In the genomic region with DNA sequence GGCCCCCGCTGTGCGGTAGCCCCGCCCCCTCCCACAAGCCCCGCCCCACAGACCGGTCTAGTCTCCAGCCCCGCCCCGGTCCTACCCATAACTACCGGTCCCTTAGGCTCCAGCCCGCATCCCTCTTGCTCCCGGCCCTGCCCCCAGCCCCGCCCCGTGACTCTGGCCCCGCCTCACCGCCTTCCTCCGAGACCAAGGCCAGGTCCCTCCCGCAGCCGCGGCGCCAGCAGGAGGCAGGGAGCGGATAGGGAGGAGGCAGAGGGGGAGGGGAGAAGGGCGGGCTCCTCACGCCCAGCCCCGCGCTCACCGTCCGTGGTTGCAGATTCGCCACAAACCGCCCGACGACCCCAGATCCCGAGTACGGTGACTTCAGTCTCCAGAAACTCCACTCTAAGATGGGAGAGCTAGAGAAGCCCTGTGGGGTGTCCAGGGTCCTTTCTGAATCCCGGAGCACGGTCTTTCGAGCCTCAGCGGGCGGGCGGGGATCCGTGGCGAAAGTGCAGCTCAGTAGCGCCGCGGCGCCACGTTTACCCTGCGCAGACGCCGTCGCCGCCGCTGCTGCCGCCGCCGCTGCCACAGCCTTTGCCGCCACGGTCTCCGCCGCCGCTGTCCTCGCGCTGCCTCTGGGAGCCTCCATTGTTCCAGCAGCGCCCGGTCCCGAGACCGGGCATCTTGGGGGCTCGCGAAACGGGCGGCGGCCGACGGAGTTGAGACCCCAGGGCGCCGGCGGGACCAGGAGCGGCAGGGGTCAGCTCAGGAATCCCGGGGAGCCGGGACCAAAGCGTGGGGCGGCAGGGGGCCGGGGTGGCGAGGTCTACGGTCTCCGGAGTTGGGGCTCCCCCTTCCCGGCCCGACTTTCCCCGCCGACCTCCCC, we compare ENCODE assay signal across 8 cellular contexts. TPM values are rescaled to one million over a fixed set of nuclear protein-coding genes. Genes with fewer than 3 reads are reported as not detected.
A peak's percentile ranks its signal among the peaks of the same experiment; 100 is the strongest.
DNase-seq lines count a peak whose midpoint lies in the region; ATAC-seq and TF ChIP-seq lines count a peak whose summit lies in the region.

A gene with protein sequence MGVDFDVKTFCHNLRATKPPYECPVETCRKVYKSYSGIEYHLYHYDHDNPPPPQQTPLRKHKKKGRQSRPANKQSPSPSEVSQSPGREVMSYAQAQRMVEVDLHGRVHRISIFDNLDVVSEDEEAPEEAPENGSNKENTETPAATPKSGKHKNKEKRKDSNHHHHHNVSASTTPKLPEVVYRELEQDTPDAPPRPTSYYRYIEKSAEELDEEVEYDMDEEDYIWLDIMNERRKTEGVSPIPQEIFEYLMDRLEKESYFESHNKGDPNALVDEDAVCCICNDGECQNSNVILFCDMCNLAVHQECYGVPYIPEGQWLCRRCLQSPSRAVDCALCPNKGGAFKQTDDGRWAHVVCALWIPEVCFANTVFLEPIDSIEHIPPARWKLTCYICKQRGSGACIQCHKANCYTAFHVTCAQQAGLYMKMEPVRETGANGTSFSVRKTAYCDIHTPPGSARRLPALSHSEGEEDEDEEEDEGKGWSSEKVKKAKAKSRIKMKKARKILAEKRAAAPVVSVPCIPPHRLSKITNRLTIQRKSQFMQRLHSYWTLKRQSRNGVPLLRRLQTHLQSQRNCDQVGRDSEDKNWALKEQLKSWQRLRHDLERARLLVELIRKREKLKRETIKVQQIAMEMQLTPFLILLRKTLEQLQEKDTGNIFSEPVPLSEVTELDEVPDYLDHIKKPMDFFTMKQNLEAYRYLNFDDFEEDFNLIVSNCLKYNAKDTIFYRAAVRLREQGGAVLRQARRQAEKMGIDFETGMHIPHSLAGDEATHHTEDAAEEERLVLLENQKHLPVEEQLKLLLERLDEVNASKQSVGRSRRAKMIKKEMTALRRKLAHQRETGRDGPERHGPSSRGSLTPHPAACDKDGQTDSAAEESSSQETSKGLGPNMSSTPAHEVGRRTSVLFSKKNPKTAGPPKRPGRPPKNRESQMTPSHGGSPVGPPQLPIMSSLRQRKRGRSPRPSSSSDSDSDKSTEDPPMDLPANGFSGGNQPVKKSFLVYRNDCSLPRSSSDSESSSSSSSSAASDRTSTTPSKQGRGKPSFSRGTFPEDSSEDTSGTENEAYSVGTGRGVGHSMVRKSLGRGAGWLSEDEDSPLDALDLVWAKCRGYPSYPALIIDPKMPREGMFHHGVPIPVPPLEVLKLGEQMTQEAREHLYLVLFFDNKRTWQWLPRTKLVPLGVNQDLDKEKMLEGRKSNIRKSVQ (N-terminal part only) (plus strand): TSS at position 530 of the 874 bp plus-strand sequence. CDS start 2,406 bp downstream, outside the sequence.

- no peaks in the 10 kb centered on the region for H3K9me3 ChIP-seq in SK-N-SH

- H4K20me1 ChIP-seq in SK-N-SH (ENCODE audit: insufficient read depth) = peaks cover 25% of the 10 kb centered on the region

- peak within 1 kb of the TSS; percentile 99 for H2AFZ ChIP-seq in SK-N-SH (ENCODE audit: low read depth)

- TF ChIP-seq CTCF in SK-N-SH (IDR thresholded peaks at IDR 0.05) = no peak

- peak within 1 kb of the TSS; percentile 100 for H3K4me2 ChIP-seq in SK-N-SH

- peak; percentile 92 for ATAC-seq in HG02571 (IDR thresholded peaks at IDR 0.05; ENCODE audit: unreplicated experiment)

- TF ChIP-seq RAD21 in SK-N-SH (IDR thresholded peaks at IDR 0.05; ENCODE audit: low read length) = no peak

- H3K36me3 ChIP-seq in SK-N-SH (replicated peaks in 1 of 2; ENCODE audit: control insufficient read depth in 1 of 2, insufficient read depth in 2 of 2, low read length in 1 of 2) = peaks cover 12 to 19% of the 10 kb centered on the region in 2 experiments

- H3K4me3 ChIP-seq in SK-N-SH (ENCODE audit: low read depth in 2 of 2, low read length in 1 of 2) = peak within 1 kb of the TSS; percentile 84 to 91

- peak; percentile 83 to 87; a peak in 3 of 4 replicates for TF ChIP-seq EP300 in SK-N-SH (IDR thresholded peaks at IDR 0.05; ENCODE audit: borderline replicate concordance in 1 of 2, low read depth in 1 of 2, low read length in 1 of 2)

- POLR2A ChIA-PET in SK-N-SH (lab: Yijun Ruan, JAX) = interaction anchor here (1.2 to 4.4 kb wide), 3 partner anchors 14 to 82 kb away, joined by 3 to 22 read pairs (median 4); partner anchors contain the start of genes MTMR14 and OGG1

- H3F3A ChIP-seq in SK-N-SH (replicated peaks; ENCODE audit: insufficient read depth) = peaks cover 14% of the 10 kb centered on the region

- no peaks in the 10 kb centered on the region for H3K27me3 ChIP-seq in SK-N-SH (ENCODE audit: insufficient read depth)

- H3K9ac ChIP-seq in SK-N-SH = peak within 1 kb of the TSS; percentile 98

- peaks cover 5 to 14% of the 10 kb centered on the region in 2 experiments; a peak in 1 of 4 replicates for H3K4me1 ChIP-seq in SK-N-SH (ENCODE audit: control insufficient read depth in 1 of 2, insufficient read depth in 2 of 2, low read depth in 1 of 2, low read length in 1 of 2)

- H3K79me2 ChIP-seq in SK-N-SH (ENCODE audit: insufficient read depth) = peaks cover 48% of the 10 kb centered on the region

- 3% methylated on average over 51 of the region's 88 CpGs for WGBS in SK-N-SH (ENCODE audit: low lambda C conversion rate)

- CTCF ChIA-PET in SK-N-SH (lab: Yijun Ruan, JAX) = interaction anchor here (0.9 to 2.6 kb wide), 2 partner anchors 18 to 228 kb away, joined by 3 to 10 read pairs; partner anchors contain the start of gene OGG1

- DNase-seq in GM04504 (ENCODE audit: low read depth) (peak; percentile 99), NCI-H1048 (lab: John Stamatoyannopoulos, UW) (peak; percentile 97), SK-N-SH (peak; percentile 99), globus pallidus (ENCODE audit: low spot score) (peak; percentile 100), occipital lobe (lab: John Stamatoyannopoulos, UW) (peak; percentile 100)
- peak; percentile 99 for DNase-seq in activated naive CD4-positive, alpha-beta T cell treated with anti-CD3 and anti-CD28 coated beads, Interleukin-2, amount 50 U/mL, for 16 hours

- no peaks in the 10 kb centered on the region for H3K9me2 ChIP-seq in SK-N-SH

- peak within 1 kb of the TSS; percentile 95 to 98 for H3K27ac ChIP-seq in SK-N-SH (ENCODE audit: low read depth in 2 of 2, low read length in 1 of 2)
- peak within 1 kb of the TSS; percentile 57 for H3K27ac ChIP-seq in temporal lobe (ENCODE audit: low read depth, low read length)

TF ChIP-seq in SK-N-SH, 30 proteins besides CTCF, POLR2A, EP300 and RAD21 (continues in another document):
- TF ChIP-seq POLR2AphosphoS5 (IDR thresholded peaks at IDR 0.05; ENCODE audit: low read depth, low read length) (peak; percentile 64), CHD2 (IDR thresholded peaks at IDR 0.05; ENCODE audit: low read length, partially characterized antibody) (peak; percentile 86), JUND (IDR thresholded peaks at IDR 0.05) (no peak), TCF12 (IDR thresholded peaks at IDR 0.05) (no peak), RXRA (IDR thresholded peaks at IDR 0.05; ENCODE audit: borderline replicate concordance, low read depth) (no peak), ELF1 (IDR thresholded peaks at IDR 0.05) (no peak), FOSL2 (IDR thresholded peaks at IDR 0.05; ENCODE audit: borderline replicate concordance, low read depth) (no peak), USF2 (IDR thresholded peaks at IDR 0.05; ENCODE audit: borderline replicate concordance, low read depth, low read length) (no peak), TEAD4 (IDR thresholded peaks at IDR 0.05; ENCODE audit: borderline replicate concordance, insufficient read depth) (no peak), GATA2 (CRISPR knock-in tag; IDR thresholded peaks at IDR 0.05) (no peak), SMC3 (IDR thresholded peaks at IDR 0.05; ENCODE audit: low read depth, low read length) (no peak), YY1 (IDR thresholded peaks at IDR 0.05; ENCODE audit: low read depth) (peak; percentile 40; the same call in 1 of the 2 replicates), RFX5 (IDR thresholded peaks at IDR 0.05; ENCODE audit: low read length) (no peak), GABPA (IDR thresholded peaks at IDR 0.05; ENCODE audit: low read depth) (peak; percentile 29; the same call in 1 of the 2 replicates)
- TF ChIP-seq, protein P1, sequence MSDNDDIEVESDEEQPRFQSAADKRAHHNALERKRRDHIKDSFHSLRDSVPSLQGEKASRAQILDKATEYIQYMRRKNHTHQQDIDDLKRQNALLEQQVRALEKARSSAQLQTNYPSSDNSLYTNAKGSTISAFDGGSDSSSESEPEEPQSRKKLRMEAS (IDR thresholded peaks at IDR 0.05; ENCODE audit: low read depth) = peak; percentile 84
- TF ChIP-seq, protein P2, sequence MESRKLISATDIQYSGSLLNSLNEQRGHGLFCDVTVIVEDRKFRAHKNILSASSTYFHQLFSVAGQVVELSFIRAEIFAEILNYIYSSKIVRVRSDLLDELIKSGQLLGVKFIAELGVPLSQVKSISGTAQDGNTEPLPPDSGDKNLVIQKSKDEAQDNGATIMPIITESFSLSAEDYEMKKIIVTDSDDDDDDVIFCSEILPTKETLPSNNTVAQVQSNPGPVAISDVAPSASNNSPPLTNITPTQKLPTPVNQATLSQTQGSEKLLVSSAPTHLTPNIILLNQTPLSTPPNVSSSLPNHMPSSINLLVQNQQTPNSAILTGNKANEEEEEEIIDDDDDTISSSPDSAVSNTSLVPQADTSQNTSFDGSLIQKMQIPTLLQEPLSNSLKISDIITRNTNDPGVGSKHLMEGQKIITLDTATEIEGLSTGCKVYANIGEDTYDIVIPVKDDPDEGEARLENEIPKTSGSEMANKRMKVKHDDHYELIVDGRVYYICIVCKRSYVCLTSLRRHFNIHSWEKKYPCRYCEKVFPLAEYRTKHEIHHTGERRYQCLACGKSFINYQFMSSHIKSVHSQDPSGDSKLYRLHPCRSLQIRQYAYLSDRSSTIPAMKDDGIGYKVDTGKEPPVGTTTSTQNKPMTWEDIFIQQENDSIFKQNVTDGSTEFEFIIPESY (IDR thresholded peaks at IDR 0.05; ENCODE audit: borderline replicate concordance, low read depth) = no peak

RNA-seq across cellular contexts. Expression of the gene that starts here (rescaled TPM):
- polyA plus RNA-seq in SK-N-SH (2012; rRNA removed) = 12.0 and 13.0 TPM in 2 replicates
- polyA plus RNA-seq in SK-N-SH (2012; cell fraction: cytosol; rRNA removed) = 6.7 and 8.3 TPM in 2 replicates
- 30.8 and 38.8 TPM in 2 replicates for polyA plus RNA-seq in SK-N-SH (2012; cell fraction: nucleus; rRNA removed)
- total RNA-seq in occipital lobe (16.8 TPM), temporal lobe (13.5 TPM)

Comparison
In these comparisons a context has a peak if more than half of its experiments do, and no peak if none do; other contexts are left out.
1. Peak in every context shown above with its lines: DNase-seq, ATAC-seq, H3K4me3 ChIP-seq and H3K27ac ChIP-seq.